In genomic region chr7:29044529-29044928, GRCh38 we compare ENCODE assay signal across 17 cellular contexts.
"Had no signal": no experiment of that assay in that cellular context is flagged by ENCODE, and none has a peak within 500 bp of the region (broad histone marks: within the 10 kb centered on the region; RNA-seq: fewer than 3 reads in every experiment).

No MANE protein-coding gene starts in this region.

- H3K9me3 ChIP-seq: gastrocnemius medialis, lower lobe of right lung, tibial nerve had no signal

- H3K4me3 ChIP-seq: gastrocnemius medialis, lower lobe of right lung, tibial nerve had no signal

- DNase-seq: activated CD4-positive, alpha-beta memory T cell treated with anti-CD3 and anti-CD28 coated beads, Interleukin-2, amount 10 ng/mL, durations not matched to agents 7 days and 5 days; activated CD4-positive, alpha-beta T cell treated with anti-CD3 and anti-CD28 coated beads for 48 hours; activated CD8-positive, alpha-beta memory T cell treated with anti-CD3 and anti-CD28 coated beads, Interleukin-2, amount 10 ng/mL, durations not matched to agents 7 days and 5 days; activated naive CD4-positive, alpha-beta T cell; activated naive CD8-positive, alpha-beta T cell treated with anti-CD3 and anti-CD28 coated beads for 36 hours; brain microvascular endothelial cell; central memory CD4-positive, alpha-beta T cell; endodermal cell; gastrocnemius medialis; head of caudate nucleus; lower lobe of right lung; natural killer cell; stimulated activated CD4-positive, alpha-beta T cell treated with anti-CD3 and anti-CD28 coated beads, Interleukin-2, amount 100 ng/mL, for 24 hours; stimulated activated naive CD8-positive, alpha-beta T cell treated with anti-CD3 and anti-CD28 coated beads, Interleukin-15, Interleukin-2, amounts not matched to agents 100 U/mL and 50 U/mL, for 24 hours; substantia nigra had no signal

- H3K36me3 ChIP-seq: brain microvascular endothelial cell, gastrocnemius medialis, lower lobe of right lung, tibial nerve had no signal

- H3K27ac ChIP-seq: brain microvascular endothelial cell, epithelial cell of prostate, gastrocnemius medialis, lower lobe of right lung, tibial nerve had no signal

- H3K27me3 ChIP-seq: brain microvascular endothelial cell, gastrocnemius medialis, tibial nerve had no signal

- H3K4me1 ChIP-seq: lower lobe of right lung had no signal
